In genomic region chr6:87199787-87200186, GRCh38 we compare ENCODE assay signal across 1 cellular context.
TF ChIP-seq lines count a peak whose summit lies in the region.

No MANE protein-coding gene starts in this region.

TF ChIP-seq in SK-N-SH, 30 proteins besides CTCF, POLR2A, EP300 and RAD21 (continued from another document):
- TF ChIP-seq NFIC (IDR thresholded peaks at IDR 0.05; ENCODE audit: borderline replicate concordance) (no peak), JUND (IDR thresholded peaks at IDR 0.05) (no peak), EZH2phosphoT487 (IDR thresholded peaks at IDR 0.05; ENCODE audit: borderline replicate concordance, low read depth) (no peak), SMC3 (IDR thresholded peaks at IDR 0.05; ENCODE audit: low read depth, low read length) (no peak), REST (IDR thresholded peaks at IDR 0.05; ENCODE audit: low read depth, low read length) (no peak), MXI1 (IDR thresholded peaks at IDR 0.05; ENCODE audit: low read depth, low read length) (no peak), CHD2 (IDR thresholded peaks at IDR 0.05; ENCODE audit: low read length, partially characterized antibody) (no peak), NRF1 (IDR thresholded peaks at IDR 0.05; ENCODE audit: low read depth, low read length) (no peak), POLR2AphosphoS5 (IDR thresholded peaks at IDR 0.05; ENCODE audit: low read depth, low read length) (no peak), TAF1 (IDR thresholded peaks at IDR 0.05; ENCODE audit: borderline replicate concordance, low read depth, low read length) (no peak), FOXM1 (IDR thresholded peaks at IDR 0.05; ENCODE audit: low read depth) (no peak)
